ENCODE assay signal across 2 cellular contexts in genomic region chr19:41922585-41922984, GRCh38.
TF ChIP-seq lines count a peak whose summit lies in the region.

No MANE protein-coding gene starts in this region.

TF ChIP-seq in GM23338, 12 proteins besides CTCF, POLR2A, EP300 and RAD21 (continued from another document):
- TF ChIP-seq ZNF462 (CRISPR knock-in tag; IDR thresholded peaks at IDR 0.05) = no peak
- no peak for TF ChIP-seq NANOG (IDR thresholded peaks at IDR 0.05; ENCODE audit: borderline replicate concordance)
- no peak for TF ChIP-seq REST (IDR thresholded peaks at IDR 0.05; ENCODE audit: unreplicated experiment)
- TF ChIP-seq ZNF114 (CRISPR knock-in tag; IDR thresholded peaks at IDR 0.05) = no peak
- no peak for TF ChIP-seq ZNF331 (CRISPR knock-in tag; IDR thresholded peaks at IDR 0.05; ENCODE audit: low read depth)

TF ChIP-seq in WTC11, 78 proteins besides CTCF, POLR2A, EP300 and RAD21 (continued from another document):
- TF ChIP-seq ZNF532 (CRISPR knock-in tag; IDR thresholded peaks at IDR 0.05; ENCODE audit: borderline replicate concordance) (no peak), ZBTB21 (CRISPR knock-in tag; IDR thresholded peaks at IDR 0.05; ENCODE audit: borderline replicate concordance) (no peak), CBFB (CRISPR knock-in tag; IDR thresholded peaks at IDR 0.05; ENCODE audit: low read depth) (no peak), ZNF317 (CRISPR knock-in tag; IDR thresholded peaks at IDR 0.05; ENCODE audit: borderline replicate concordance, low read depth) (no peak), PRRX2 (CRISPR knock-in tag; IDR thresholded peaks at IDR 0.05) (no peak)
